In genomic region chr15:95577911-95578310, GRCh38 we compare ENCODE assay signal across 24 cellular contexts.
"Had no signal": no experiment of that assay in that cellular context is flagged by ENCODE, and none has a peak within 500 bp of the region (broad histone marks: within the 10 kb centered on the region; RNA-seq: fewer than 3 reads in every experiment).

No MANE protein-coding gene starts in this region.

- H3K4me1 Mint-ChIP-seq: endodermal cell; immature natural killer cell; naive B cell; stimulated activated effector memory CD8-positive, alpha-beta T cell treated with anti-CD3 and anti-CD28 coated beads, Interleukin-12 subunit alpha, Interleukin-12 subunit beta, amount 100 ng/mL, for 72 hours had no signal

- DNase-seq: colonic mucosa; dermis blood vessel endothelial cell; endodermal cell; erythroblast; foreskin keratinocyte; immature natural killer cell; left ventricle myocardium superior; mesenchymal stem cell; naive B cell; psoas muscle; retina; right lobe of liver; stimulated activated CD4-positive, alpha-beta T cell treated with anti-CD3 and anti-CD28 coated beads, Interleukin-4, amount 100 ng/mL, for 1 hour; stimulated activated CD8-positive, alpha-beta memory T cell treated with anti-CD3 and anti-CD28 coated beads, Interleukin-4, amount 100 ng/mL, for 48 hours; stimulated activated naive CD8-positive, alpha-beta T cell treated with anti-CD3 and anti-CD28 coated beads, Interleukin-15, Interleukin-2, amounts not matched to agents 100 U/mL and 50 U/mL, for 24 hours; thyroid gland had no signal

- H3K27me3 Mint-ChIP-seq: type B pancreatic cell had no signal

- H3K27me3 ChIP-seq: colonic mucosa, foreskin keratinocyte, right lobe of liver, suprapubic skin, thyroid gland had no signal

- H3K36me3 ChIP-seq: colonic mucosa, right lobe of liver, suprapubic skin, thyroid gland had no signal

- H3K4me3 ChIP-seq: colonic mucosa, lung, psoas muscle, right lobe of liver, suprapubic skin, thyroid gland had no signal

- H3K9me3 ChIP-seq: colonic mucosa, psoas muscle, right lobe of liver, suprapubic skin, thyroid gland had no signal

- ATAC-seq: foreskin keratinocyte; left ventricle myocardium superior; psoas muscle; right lobe of liver; stimulated activated effector memory CD8-positive, alpha-beta T cell treated with anti-CD3 and anti-CD28 coated beads, Interleukin-12 subunit alpha, Interleukin-12 subunit beta, amount 100 ng/mL, for 72 hours; stimulated activated naive CD8-positive, alpha-beta T cell treated with anti-CD3 and anti-CD28 coated beads, Interleukin-15, Interleukin-2, amounts not matched to agents 100 U/mL and 50 U/mL, for 24 hours had no signal

- H3K9me3 Mint-ChIP-seq: endodermal cell; neural crest cell; stimulated activated effector memory CD8-positive, alpha-beta T cell treated with anti-CD3 and anti-CD28 coated beads, Interleukin-12 subunit alpha, Interleukin-12 subunit beta, amount 100 ng/mL, for 72 hours had no signal

- H3K4me3 Mint-ChIP-seq: endodermal cell; immature natural killer cell; naive B cell; neural crest cell; stimulated activated effector memory CD8-positive, alpha-beta T cell treated with anti-CD3 and anti-CD28 coated beads, Interleukin-12 subunit alpha, Interleukin-12 subunit beta, amount 100 ng/mL, for 72 hours; type B pancreatic cell had no signal

- H3K27ac ChIP-seq: colonic mucosa, foreskin keratinocyte, psoas muscle, right lobe of liver, suprapubic skin, thyroid gland had no signal

- H3K4me1 ChIP-seq: colonic mucosa, foreskin keratinocyte, psoas muscle, right lobe of liver, suprapubic skin, thyroid gland had no signal

- H3K36me3 Mint-ChIP-seq: naive B cell; stimulated activated effector memory CD8-positive, alpha-beta T cell treated with anti-CD3 and anti-CD28 coated beads, Interleukin-12 subunit alpha, Interleukin-12 subunit beta, amount 100 ng/mL, for 72 hours; type B pancreatic cell had no signal

- FAIRE-seq: endothelial cell of umbilical vein, keratinocyte, urothelium cell line had no signal

- H3K27ac Mint-ChIP-seq: endodermal cell; immature natural killer cell; naive B cell; stimulated activated effector memory CD8-positive, alpha-beta T cell treated with anti-CD3 and anti-CD28 coated beads, Interleukin-12 subunit alpha, Interleukin-12 subunit beta, amount 100 ng/mL, for 72 hours; type B pancreatic cell had no signal
